ENCODE assay signal across 10 cellular contexts in genomic region chr13:20997301-20998061, GRCh38.
DNase-seq lines count a peak whose midpoint lies in the region; ATAC-seq and TF ChIP-seq lines count a peak whose summit lies in the region.
"Had no signal": no experiment of that assay in that cellular context is flagged by ENCODE, and none has a peak within 500 bp of the region (broad histone marks: within the 10 kb centered on the region; RNA-seq: fewer than 3 reads in every experiment).

No MANE protein-coding gene starts in this region.

- no peak for TF ChIP-seq EP300 in stomach (IDR thresholded peaks at IDR 0.05)

- peaks cover 63% of the 10 kb centered on the region for H3K79me2 ChIP-seq in fibroblast of lung (ENCODE audit: control insufficient read depth, insufficient read depth, low read length)

- no peaks in the 10 kb centered on the region for H3K27me3 Mint-ChIP-seq in nephron progenitor cell (ENCODE audit: low read depth, poor library complexity)
- H3K27me3 Mint-ChIP-seq: activated T-cell treated with anti-CD3 and anti-CD28 coated beads, Interleukin-2, amount 50 U/mL, for 24 hours had no signal

- H3K27me3 ChIP-seq in fibroblast of lung (ENCODE audit: control insufficient read depth, insufficient read depth, low read length) (no peaks in the 10 kb centered on the region), stomach (no peaks in the 10 kb centered on the region)

- no peak overlapping the region for H3K4me3 Mint-ChIP-seq in nephron progenitor cell
- H3K4me3 Mint-ChIP-seq: activated T-cell treated with anti-CD3 and anti-CD28 coated beads, Interleukin-2, amount 50 U/mL, for 24 hours had no signal

- peaks cover 9% of the 10 kb centered on the region for H3K4me1 Mint-ChIP-seq in nephron progenitor cell

- H3K36me3 ChIP-seq in fibroblast of lung (ENCODE audit: control insufficient read depth, insufficient read depth, low read length) (peaks cover 3% of the 10 kb centered on the region), stomach (peaks cover 0 to 29% (median 22%) of the 10 kb centered on the region in 4 donors)

- no peak for TF ChIP-seq POLR2A in stomach (IDR thresholded peaks at IDR 0.05)

- TF ChIP-seq CTCF in fibroblast of lung (conservative IDR thresholded peaks at IDR 0.05 in 1 of 2, IDR thresholded peaks at IDR 0.05 in 1 of 2; ENCODE audit: low read depth in 1 of 2, low read length in 2 of 2) (no peak), nephron progenitor cell (IDR thresholded peaks at IDR 0.05) (no peak), stomach (IDR thresholded peaks at IDR 0.05) (no peak)

- DNase-seq in AG08396 (ENCODE audit: low spot score) (peak; percentile 93), NCI-H226 (peak; percentile 80), fibroblast of lung (ENCODE audit: low read depth in 2 of 2) (peak; percentile 92 to 99), nephron progenitor cell (no peak), stomach (no peak), left lobe of liver (ENCODE audit: low spot score) (no peak)
- DNase-seq: activated T-cell treated with anti-CD3 and anti-CD28 coated beads, Interleukin-2, amount 50 U/mL, for 24 hours; occipital lobe had no signal

- H3K27ac Mint-ChIP-seq in nephron progenitor cell: peak overlapping the region; percentile 44
- H3K27ac Mint-ChIP-seq: activated T-cell treated with anti-CD3 and anti-CD28 coated beads, Interleukin-2, amount 50 U/mL, for 24 hours had no signal

- H3K9me3 ChIP-seq in fibroblast of lung (ENCODE audit: control insufficient read depth, insufficient read depth, low read depth, low read length) (no peaks in the 10 kb centered on the region), stomach (peaks cover 0 to 7% (median 0%) of the 10 kb centered on the region in 4 donors)

- H3K36me3 Mint-ChIP-seq in nephron progenitor cell (ENCODE audit: low read depth): peaks cover 10% of the 10 kb centered on the region

- ATAC-seq in GM18511 (IDR thresholded peaks at IDR 0.05; ENCODE audit: unreplicated experiment) (no peak), HG02970 (IDR thresholded peaks at IDR 0.05; ENCODE audit: low FRiP score, unreplicated experiment) (no peak), left lobe of liver (no peak)

- intact Hi-C loops in stomach (cut with DNase I; ENCODE audit: low total_unique reads): no loop called here

- H4K20me1 ChIP-seq in fibroblast of lung (ENCODE audit: control insufficient read depth, extremely low read depth, insufficient read depth, low read length): peaks cover 3% of the 10 kb centered on the region

- peaks cover 4% of the 10 kb centered on the region for H3K9me3 Mint-ChIP-seq in nephron progenitor cell

- H3K4me1 ChIP-seq in fibroblast of lung (ENCODE audit: control insufficient read depth, extremely low read depth, insufficient read depth, low read length): peaks cover 20% of the 10 kb centered on the region
- H3K4me1 ChIP-seq in stomach: peaks cover 0 to 32% (median 9%) of the 10 kb centered on the region in 4 donors

- H3K4me2 ChIP-seq in fibroblast of lung (ENCODE audit: extremely low read depth, insufficient read depth, low read length): peak overlapping the region; percentile 77

- H3K27ac ChIP-seq in fibroblast of lung (ENCODE audit: insufficient read depth, low read length) (peak overlapping the region; percentile 92), stomach (peak overlapping the region in 2 of 5 donors; percentile 13 to 66)

- H3K4me3 ChIP-seq in fibroblast of lung (replicated peaks in 1 of 4; ENCODE audit: control extremely low read depth in 1 of 4, insufficient read depth in 1 of 4, low read depth in 3 of 4, low read length in 4 of 4): no peak overlapping the region
- no peak overlapping the region for H3K4me3 ChIP-seq in stomach

- 63 to 77% (median 74%) methylated on average over 12 of the region's 12 CpGs for WGBS in stomach, 5 donors

- no peak overlapping the region for H2AFZ ChIP-seq in fibroblast of lung (ENCODE audit: low read length)

- peak overlapping the region; percentile 33 for H3K9ac ChIP-seq in fibroblast of lung (ENCODE audit: insufficient read depth, low read length)

Comparison
In these comparisons a context has a peak if more than half of its experiments do, and no peak if none do; other contexts are left out.
1. DNase-seq: peak in AG08396 (single experiment), NCI-H226 (single experiment) and fibroblast of lung (2 of 2); none in nephron progenitor cell (single experiment), stomach (single experiment) and left lobe of liver (single experiment).